14 cellular contexts compared by ENCODE assay signal in genomic region chr10:114163062-114163861, GRCh38. TPM values are rescaled to one million over a fixed set of nuclear protein-coding genes. Genes with fewer than 3 reads are reported as not detected.
DNase-seq lines count a peak whose midpoint lies in the region; ATAC-seq and TF ChIP-seq lines count a peak whose summit lies in the region.
"Had no signal": no experiment of that assay in that cellular context is flagged by ENCODE, and none has a peak within 500 bp of the region (broad histone marks: within the 10 kb centered on the region; RNA-seq: fewer than 3 reads in every experiment).

No MANE protein-coding gene starts in this region.

- no peaks in the 10 kb centered on the region for H4K20me1 ChIP-seq in mammary epithelial cell (ENCODE audit: insufficient read depth, low read length)

- in situ Hi-C loops in mammary epithelial cell (cut with MboI; ENCODE audit: low sequenced_read_pairs in 2 of 2): loop anchor here in 1 of 2 donors (25.0 kb wide), 1 partner anchor 249 kb away; the partner anchor contains the start of gene AFAP1L2

- H3K9ac ChIP-seq in mammary epithelial cell (ENCODE audit: insufficient read depth, low read length): no peak overlapping the region

- peaks cover 44% of the 10 kb centered on the region for H3K36me3 Mint-ChIP-seq in MCF 10A (ENCODE audit: insufficient read depth, unreplicated experiment)

- peaks cover 9% of the 10 kb centered on the region for H3K4me1 Mint-ChIP-seq in MCF 10A (ENCODE audit: insufficient read depth, unreplicated experiment)

- H3K27me3 Mint-ChIP-seq in MCF 10A (ENCODE audit: insufficient read depth, unreplicated experiment): no peaks in the 10 kb centered on the region

- H2AFZ ChIP-seq in mammary epithelial cell (ENCODE audit: low read depth, low read length): no peak overlapping the region

- no peak for TF ChIP-seq CTCF in MCF 10A (IDR thresholded peaks at IDR 0.05; ENCODE audit: unreplicated experiment)
- no peak for TF ChIP-seq CTCF in mammary epithelial cell (conservative IDR thresholded peaks at IDR 0.05 in 1 of 2, IDR thresholded peaks at IDR 0.05 in 1 of 2; ENCODE audit: extremely low read depth in 1 of 2, insufficient read depth in 1 of 2, low read depth in 1 of 2, low read length in 2 of 2)

- H3K4me2 ChIP-seq in mammary epithelial cell (ENCODE audit: insufficient read depth, low read depth, low read length): no peak overlapping the region

- intact Hi-C loops in MCF 10A (cut with micrococcal nuclease) (no loop called here), mammary epithelial cell (cut with micrococcal nuclease) (no loop called here)

- peaks cover under 1% of the 10 kb centered on the region for H3K9me3 Mint-ChIP-seq in MCF 10A (ENCODE audit: unreplicated experiment)

- peaks cover 3% of the 10 kb centered on the region for H3K36me3 ChIP-seq in mammary epithelial cell (ENCODE audit: insufficient read depth, low read length)
- H3K36me3 ChIP-seq in mesodermal cell (ENCODE audit: control insufficient read depth, insufficient read depth, low read length): peaks cover 19% of the 10 kb centered on the region

- WGBS in mammary epithelial cell (ENCODE audit: low coverage, missing lambda C conversion rate): 46% methylated on average over 5 of the region's 5 CpGs
- WGBS in mesodermal cell (ENCODE audit: insufficient coverage in 2 of 2), 2 experiments: 100% methylated on average over 1 of the region's 5 CpGs; no CpG with 5 or more reads in 1 of the 2 experiments

- POLR2A ChIA-PET in MCF 10A (lab: Yijun Ruan, JAX): interaction anchor here (0.8 to 1.9 kb wide), 4 partner anchors 9 to 104 kb away, joined by 3 to 13 read pairs (median 4); partner anchors contain the start of gene CCDC186

- dilution Hi-C loops in mammary epithelial cell (cut with HindIII; ENCODE audit: low sequenced_read_pairs): no loop called here

- peaks cover 79% of the 10 kb centered on the region for H3K79me2 ChIP-seq in mammary epithelial cell (ENCODE audit: insufficient read depth, low read length)

- DNase-seq in MCF 10A (ENCODE audit: unreplicated experiment) (no peak), mammary epithelial cell (no peak), astrocyte of the hippocampus (ENCODE audit: low read depth, low spot score) (peak; percentile 72), NCI-H146 (lab: John Stamatoyannopoulos, UW) (no peak)
- no peak for DNase-seq in effector CD8-positive, alpha-beta T cell (lab: John Stamatoyannopoulos, UW)
- DNase-seq in stimulated activated CD8-positive, alpha-beta memory T cell treated with anti-CD3 and anti-CD28 coated beads, Interleukin-4, amount 100 ng/mL, for 48 hours: no peak
- DNase-seq: DND-41, erythroblast, GOT3, NCI-H1105, NCI-H524, transverse colon had no signal

- H3K4me3 ChIP-seq in mammary epithelial cell (replicated peaks in 1 of 3; ENCODE audit: insufficient read depth in 1 of 3, low read depth in 2 of 3, low read length in 3 of 3) (no peak overlapping the region), mesodermal cell (ENCODE audit: extremely low read depth, insufficient read depth, low read length, poor library complexity, severe bottlenecking) (no peak overlapping the region)
- H3K4me3 ChIP-seq: transverse colon had no signal

- no peaks in the 10 kb centered on the region for H3K9me3 ChIP-seq in mammary epithelial cell (replicated peaks; ENCODE audit: insufficient read depth, low read length)
- peaks cover 3% of the 10 kb centered on the region for H3K9me3 ChIP-seq in mesodermal cell (ENCODE audit: control insufficient read depth, low read length)
- H3K9me3 ChIP-seq: transverse colon had no signal

- ATAC-seq in HG03439 (IDR thresholded peaks at IDR 0.05; ENCODE audit: unreplicated experiment): no peak

- BruUV-seq in MCF 10A (replicated peaks; lab: Mats Ljungman, UMichigan) (no TSS peak), mammary epithelial cell (replicated peaks; lab: Mats Ljungman, UMichigan) (no TSS peak)

- H3K4me1 ChIP-seq in mammary epithelial cell (ENCODE audit: insufficient read depth, low read length) (no peaks in the 10 kb centered on the region), mesodermal cell (ENCODE audit: control insufficient read depth, insufficient read depth, low read length, poor library complexity, severe bottlenecking) (no peaks in the 10 kb centered on the region)

- H3K27ac ChIP-seq in mammary epithelial cell (ENCODE audit: insufficient read depth, low read depth, low read length): no peak overlapping the region
- H3K27ac ChIP-seq in mesodermal cell (ENCODE audit: low read depth, low read length, severe bottlenecking): peak overlapping the region; percentile 41

- peak overlapping the region; percentile 41 for H3K27ac Mint-ChIP-seq in MCF 10A (ENCODE audit: low read depth, unreplicated experiment)

- CTCF ChIA-PET in MCF 10A (lab: Yijun Ruan, JAX) (no interaction called here), mammary epithelial cell (lab: Charles Lee; ENCODE audit: low non-redundant PET) (interaction anchor here (0.6 kb wide), 1 partner anchor 619 kb away, joined by 7 read pairs; no protein-coding TSS in a partner anchor)

- no peaks in the 10 kb centered on the region for H3K27me3 ChIP-seq in mammary epithelial cell (ENCODE audit: insufficient read depth, low read length)
- H3K27me3 ChIP-seq: transverse colon had no signal

- H3K4me3 Mint-ChIP-seq in MCF 10A (ENCODE audit: unreplicated experiment): no peak overlapping the region

RNA-seq across cellular contexts. Expression of gene CCDC186, which starts 10.7 kb away (rescaled TPM):
- total RNA-seq in MCF 10A (2022) (20.6 and 20.9 TPM in 2 replicates), mammary epithelial cell (10 to 100 TPM; 19.8 to 22.9 TPM)
- polyA plus RNA-seq in mammary epithelial cell: 4.6 TPM
- polyA minus RNA-seq in mammary epithelial cell: 3.7 TPM
- polyA plus RNA-seq in mesodermal cell (2013, experiment 1 of 2): 10.9 TPM
- polyA plus RNA-seq in mesodermal cell (2013, experiment 2 of 2): 12.4 TPM

RNA-seq across cellular contexts. Expression of gene TDRD1, which starts 15.9 kb away (rescaled TPM):
- total RNA-seq in MCF 10A (2022) (not detected in 2 replicates), mammary epithelial cell (under 1 TPM in 1 of 2 donors, not detected in 1; 0.17 TPM)
- not detected for polyA plus RNA-seq in mammary epithelial cell
- polyA minus RNA-seq in mammary epithelial cell: not detected
- polyA plus RNA-seq in mesodermal cell (2013, experiment 1 of 2): not detected
- polyA plus RNA-seq in mesodermal cell (2013, experiment 2 of 2): not detected
